ENCODE assay signal across 16 cellular contexts in genomic region chr22:41343717-41344116, GRCh38. TPM values are rescaled to one million over a fixed set of nuclear protein-coding genes. Genes with fewer than 3 reads are reported as not detected.
DNase-seq lines count a peak whose midpoint lies in the region; ATAC-seq, FAIRE-seq and TF ChIP-seq lines count a peak whose summit lies in the region.
"Had no signal": no experiment of that assay in that cellular context is flagged by ENCODE, and none has a peak within 500 bp of the region (broad histone marks: within the 10 kb centered on the region; RNA-seq: fewer than 3 reads in every experiment).

No MANE protein-coding gene starts in this region.

- TF ChIP-seq RAD21 in HepG2 (CRISPR knock-in tag; IDR thresholded peaks at IDR 0.05): no peak

- H3K9me3 Mint-ChIP-seq in WTC11: no peaks in the 10 kb centered on the region
- H3K9me3 Mint-ChIP-seq: CD8-positive, alpha-beta memory T cell; GM23338 had no signal

- H3K4me2 ChIP-seq in HepG2 (ENCODE audit: low read depth, low read length) (no peak overlapping the region), osteoblast (ENCODE audit: insufficient read depth, low read length) (no peak overlapping the region)
- H3K4me2 ChIP-seq: BLaER1, GM23338 had no signal

- H3K27me3 ChIP-seq in HepG2 (ENCODE audit: control insufficient read depth in 1 of 2, insufficient read depth in 2 of 2, low read length in 2 of 2) (no peaks in the 10 kb centered on the region), osteoblast (ENCODE audit: insufficient read depth, low read length) (no peaks in the 10 kb centered on the region), left ventricle myocardium inferior (ENCODE audit: low read depth) (no peaks in the 10 kb centered on the region)
- H3K27me3 ChIP-seq: BLaER1 had no signal

- in situ Hi-C loops in HepG2 (cut with HindIII; ENCODE audit: extremely low pct_ligation_motif_present, low pct_unique_long_range_greater_than_20kb): no loop called here

- no peak for TF ChIP-seq EP300 in HepG2 (IDR thresholded peaks at IDR 0.05; ENCODE audit: low read depth in 2 of 2, low read length in 2 of 2)
- TF ChIP-seq EP300 in HepG2 (CRISPR knock-in tag; IDR thresholded peaks at IDR 0.05; ENCODE audit: borderline replicate concordance): no peak

- no peak for FAIRE-seq in HepG2 (lab: Jason Lieb, UNC)
- FAIRE-seq: K562 had no signal

- H3K4me1 ChIP-seq in HepG2 (ENCODE audit: insufficient read depth, low read length) (peaks cover 14% of the 10 kb centered on the region), osteoblast (ENCODE audit: insufficient read depth, low read length) (no peaks in the 10 kb centered on the region), left ventricle myocardium inferior (peaks cover 15% of the 10 kb centered on the region)
- H3K4me1 ChIP-seq: BLaER1, HAP-1 had no signal

- BruUV-seq in HepG2 (replicated peaks; lab: Mats Ljungman, UMichigan): no TSS peak

- POLR2A ChIA-PET in WTC11 (lab: Charles Lee) (interaction anchor here (0.6 kb wide), 2 partner anchors 15 to 59 kb away, joined by 3 to 4 read pairs; no protein-coding TSS in a partner anchor), HepG2 (lab: Yijun Ruan, JAX) (interaction anchor here (1.9 kb wide), 1 partner anchor 37 kb away, joined by 8 read pairs; the partner anchor contains the start of gene TEF)

- H3K4me3 ChIP-seq in HepG2 (replicated peaks in 1 of 3; ENCODE audit: insufficient read depth in 1 of 3, low read depth in 2 of 3, low read length in 3 of 3): no peak overlapping the region
- no peak overlapping the region for H3K4me3 ChIP-seq in osteoblast (ENCODE audit: insufficient read depth, low read length)
- no peak overlapping the region for H3K4me3 ChIP-seq in left ventricle myocardium inferior
- H3K4me3 ChIP-seq: BLaER1, GM23338, HAP-1, K562 had no signal

- no peaks in the 10 kb centered on the region for H3K27me3 Mint-ChIP-seq in WTC11 (ENCODE audit: low read depth)
- H3K27me3 Mint-ChIP-seq: CD8-positive, alpha-beta memory T cell had no signal

- TF ChIP-seq CTCF in WTC11 (IDR thresholded peaks at IDR 0.05): no peak
- TF ChIP-seq CTCF in HepG2 (CRISPR knock-in tag; IDR thresholded peaks at IDR 0.05): no peak
- TF ChIP-seq CTCF in osteoblast (IDR thresholded peaks at IDR 0.05; ENCODE audit: extremely low read depth, low read depth, low read length): no peak
- TF ChIP-seq CTCF in left ventricle myocardium inferior (IDR thresholded peaks at IDR 0.05; ENCODE audit: borderline replicate concordance): no peak

- peak overlapping the region; percentile 38 for H3K27ac ChIP-seq in HepG2 (ENCODE audit: extremely low read length, insufficient read depth, low read length)
- no peak overlapping the region for H3K27ac ChIP-seq in osteoblast (ENCODE audit: low read depth, low read length)
- H3K27ac ChIP-seq in left ventricle myocardium inferior (replicated peaks): no peak overlapping the region
- H3K27ac ChIP-seq: BLaER1 had no signal

- CTCF ChIA-PET in WTC11 (lab: Charles Lee): interaction anchor here (0.5 to 1.3 kb wide), 3 partner anchors 24 to 183 kb away, joined by 3 to 4 read pairs (median 3); no protein-coding TSS in a partner anchor
- CTCF ChIA-PET in HepG2 (lab: Yijun Ruan, JAX; ENCODE audit: low intra/inter-chr PET ratio, low total read pairs): no interaction called here

- peak overlapping the region; percentile 60; the same call in 1 of the 2 replicates for H3K27ac Mint-ChIP-seq in WTC11
- H3K27ac Mint-ChIP-seq: GM23338 had no signal

- ATAC-seq in WTC11 (no peak), HepG2 (peak; percentile 7; the same call in 1 of the 3 replicates)
- ATAC-seq: GM23338, K562 had no signal

- WGBS in HepG2 (ENCODE audit: low lambda C conversion rate): 90% methylated on average over 7 of the region's 9 CpGs

- no peak overlapping the region for H3K4me3 Mint-ChIP-seq in WTC11
- H3K4me3 Mint-ChIP-seq: CD8-positive, alpha-beta memory T cell; GM23338 had no signal

- H2AFZ ChIP-seq in HepG2 (ENCODE audit: low read length) (no peak overlapping the region), osteoblast (ENCODE audit: low read length) (no peak overlapping the region)
- H2AFZ ChIP-seq: GM23338 had no signal

- peaks cover 51 to 80% of the 10 kb centered on the region in 2 experiments for H3K36me3 ChIP-seq in HepG2 (replicated peaks in 1 of 2; ENCODE audit: control insufficient read depth in 1 of 2, insufficient read depth in 2 of 2, low read length in 2 of 2)
- peaks cover 61% of the 10 kb centered on the region for H3K36me3 ChIP-seq in osteoblast (ENCODE audit: insufficient read depth, low read length)
- H3K36me3 ChIP-seq in left ventricle myocardium inferior: peaks cover 90% of the 10 kb centered on the region

- DNase-seq in EH (ENCODE audit: low read depth) (peak; percentile 9), WTC11 (ENCODE audit: low spot score) (no peak), HepG2 (ENCODE audit: low spot score) (no peak), osteoblast (ENCODE audit: insufficient read length, low spot score, missing footprints) (peak; percentile 68), HuH-7 (ENCODE audit: low spot score) (no peak), left ventricle myocardium inferior (no peak), germinal center (ENCODE audit: low spot score) (no peak)
- DNase-seq: 8988T; AML-193; Caco-2; CD8-positive, alpha-beta memory T cell; DND-41 had no signal

- intact Hi-C loops in HepG2 (cut with micrococcal nuclease; ENCODE audit: unreplicated experiment): no loop called here
- intact Hi-C loops in left ventricle myocardium inferior (cut with micrococcal nuclease): no loop called here

- H4K20me1 ChIP-seq in HepG2 (ENCODE audit: insufficient read depth, low read length): no peaks in the 10 kb centered on the region
- peaks cover 7% of the 10 kb centered on the region for H4K20me1 ChIP-seq in osteoblast (ENCODE audit: insufficient read depth, low read length)

- H3K9ac ChIP-seq in HepG2 (ENCODE audit: insufficient read depth, low read depth, low read length): no peak overlapping the region
- H3K9ac ChIP-seq: BLaER1 had no signal

- H3K36me3 Mint-ChIP-seq in WTC11: peaks cover 18% of the 10 kb centered on the region

- H3K79me2 ChIP-seq in HepG2 (ENCODE audit: insufficient read depth, low read length) (no peaks in the 10 kb centered on the region), osteoblast (ENCODE audit: insufficient read depth, low read length) (no peaks in the 10 kb centered on the region)

- TF ChIP-seq POLR2A in HepG2 (IDR thresholded peaks at IDR 0.05; ENCODE audit: insufficient read depth in 1 of 2, low read depth in 2 of 2, low read length in 2 of 2): no peak

- H3K4me1 Mint-ChIP-seq in WTC11: no peaks in the 10 kb centered on the region
- H3K4me1 Mint-ChIP-seq: CD8-positive, alpha-beta memory T cell; GM23338 had no signal

- H3K9me3 ChIP-seq in HepG2 (ENCODE audit: low read length) (no peaks in the 10 kb centered on the region), osteoblast (ENCODE audit: low read depth, low read length) (no peaks in the 10 kb centered on the region), left ventricle myocardium inferior (replicated peaks) (no peaks in the 10 kb centered on the region)
- H3K9me3 ChIP-seq: BLaER1, Caco-2, HAP-1 had no signal

RNA-seq across cellular contexts. Expression of gene TEF, which starts 38.0 kb away (rescaled TPM):
- 9.8 to 12.0 TPM (median 10.2 TPM) in 3 replicates for total RNA-seq in WTC11 (2021)
- 7.6 and 8.2 TPM in 2 replicates for total RNA-seq in HepG2 (2016; rRNA removed; fragmentation: Illumina TruSeq; extraction: Trizol)
- 1.2 and 1.4 TPM in 2 replicates for total RNA-seq in HepG2 (2016; cell fraction: cytosol; rRNA removed; fragmentation: Illumina TruSeq; extraction: Trizol; ENCODE audit: low read depth)
- total RNA-seq in HepG2 (2016; cell fraction: insoluble cytoplasmic fraction; rRNA removed; fragmentation: Illumina TruSeq; extraction: Trizol): 6.8 and 7.9 TPM in 2 replicates
- 4.4 and 4.7 TPM in 2 replicates for total RNA-seq in HepG2 (2016; cell fraction: membrane; rRNA removed; fragmentation: Illumina TruSeq; extraction: Trizol)
- total RNA-seq in HepG2 (2016; cell fraction: nucleus; rRNA removed; fragmentation: Illumina TruSeq; extraction: Trizol): 4.9 and 6.0 TPM in 2 replicates
- 11.2 and 13.9 TPM in 2 replicates for polyA plus RNA-seq in HepG2 (2011; rRNA removed)
- 7.0 and 7.4 TPM in 2 replicates for polyA plus RNA-seq in HepG2 (2011; cell fraction: cytosol; rRNA removed)
- 11.3 and 13.2 TPM in 2 replicates for polyA plus RNA-seq in HepG2 (2011; cell fraction: nucleus; rRNA removed)
- 4.4 and 5.9 TPM in 2 replicates for polyA plus RNA-seq in HepG2 (2012)
- polyA plus RNA-seq in HepG2 (2016; cell fraction: cytosol; fragmentation: Illumina TruSeq; extraction: Trizol; ENCODE audit: low read depth): 0.47 and 0.59 TPM in 2 replicates
- 5.6 and 6.0 TPM in 2 replicates for polyA plus RNA-seq in HepG2 (2016; cell fraction: insoluble cytoplasmic fraction; fragmentation: Illumina TruSeq; extraction: Trizol; ENCODE audit: low read depth)
- polyA plus RNA-seq in HepG2 (2016; cell fraction: membrane; fragmentation: Illumina TruSeq; extraction: Trizol; ENCODE audit: low read depth): 2.1 and 2.3 TPM in 2 replicates
- 7.1 and 7.2 TPM in 2 replicates for polyA plus RNA-seq in HepG2 (2016; cell fraction: nucleus; fragmentation: Illumina TruSeq; extraction: Trizol; ENCODE audit: insufficient read depth, low read depth)
- 7.9 and 26.0 TPM in 2 replicates for polyA minus RNA-seq in HepG2 (2011; rRNA and poly(A)+ RNA removed; ENCODE audit: low replicate concordance)
- polyA minus RNA-seq in HepG2 (2011; cell fraction: cytosol; rRNA and poly(A)+ RNA removed): 7.2 and 7.3 TPM in 2 replicates
- polyA minus RNA-seq in HepG2 (2011; cell fraction: nucleus; rRNA and poly(A)+ RNA removed): 4.7 and 5.0 TPM in 2 replicates
- total RNA-seq in osteoblast: 17.4 and 18.3 TPM in 2 replicates
- 20.1 TPM for total RNA-seq in left ventricle myocardium inferior

RNA-seq across cellular contexts. Expression of gene ZC3H7B, which starts 42.4 kb away (rescaled TPM):
- total RNA-seq in WTC11 (2021) (61.6 to 64.7 TPM (median 64.7 TPM) in 3 replicates), HepG2 (2016; rRNA removed; fragmentation: Illumina TruSeq; extraction: Trizol) (30.6 and 37.2 TPM in 2 replicates), osteoblast (43.6 and 53.6 TPM in 2 replicates), left ventricle myocardium inferior (39.1 TPM)
- 3.6 and 4.3 TPM in 2 replicates for total RNA-seq in HepG2 (2016; cell fraction: cytosol; rRNA removed; fragmentation: Illumina TruSeq; extraction: Trizol; ENCODE audit: low read depth)
- total RNA-seq in HepG2 (2016; cell fraction: insoluble cytoplasmic fraction; rRNA removed; fragmentation: Illumina TruSeq; extraction: Trizol): 25.9 and 37.4 TPM in 2 replicates
- total RNA-seq in HepG2 (2016; cell fraction: membrane; rRNA removed; fragmentation: Illumina TruSeq; extraction: Trizol): 19.5 and 20.9 TPM in 2 replicates
- 24.4 and 29.2 TPM in 2 replicates for total RNA-seq in HepG2 (2016; cell fraction: nucleus; rRNA removed; fragmentation: Illumina TruSeq; extraction: Trizol)
- polyA plus RNA-seq in HepG2 (2011; rRNA removed): 26.4 and 36.2 TPM in 2 replicates
- 17.5 and 23.0 TPM in 2 replicates for polyA plus RNA-seq in HepG2 (2011; cell fraction: cytosol; rRNA removed)
- polyA plus RNA-seq in HepG2 (2011; cell fraction: nucleus; rRNA removed): 61.9 and 71.8 TPM in 2 replicates
- polyA plus RNA-seq in HepG2 (2012): 29.1 and 32.8 TPM in 2 replicates
- polyA plus RNA-seq in HepG2 (2016; cell fraction: cytosol; fragmentation: Illumina TruSeq; extraction: Trizol; ENCODE audit: low read depth): 2.2 and 2.6 TPM in 2 replicates
- 29.8 and 37.7 TPM in 2 replicates for polyA plus RNA-seq in HepG2 (2016; cell fraction: insoluble cytoplasmic fraction; fragmentation: Illumina TruSeq; extraction: Trizol; ENCODE audit: low read depth)
- 11.2 and 13.2 TPM in 2 replicates for polyA plus RNA-seq in HepG2 (2016; cell fraction: membrane; fragmentation: Illumina TruSeq; extraction: Trizol; ENCODE audit: low read depth)
- polyA plus RNA-seq in HepG2 (2016; cell fraction: nucleus; fragmentation: Illumina TruSeq; extraction: Trizol; ENCODE audit: insufficient read depth, low read depth): 57.8 and 58.1 TPM in 2 replicates
- 22.0 and 41.9 TPM in 2 replicates for polyA minus RNA-seq in HepG2 (2011; rRNA and poly(A)+ RNA removed; ENCODE audit: low replicate concordance)
- 19.4 and 19.8 TPM in 2 replicates for polyA minus RNA-seq in HepG2 (2011; cell fraction: cytosol; rRNA and poly(A)+ RNA removed)
- 14.5 and 18.0 TPM in 2 replicates for polyA minus RNA-seq in HepG2 (2011; cell fraction: nucleus; rRNA and poly(A)+ RNA removed)

RNA-seq across cellular contexts. Expression of gene RANGAP1, which starts 57.7 kb away (rescaled TPM):
- 144 to 160 TPM (median 151 TPM) in 3 replicates for total RNA-seq in WTC11 (2021)
- total RNA-seq in HepG2 (2016; rRNA removed; fragmentation: Illumina TruSeq; extraction: Trizol): 71.7 and 83.9 TPM in 2 replicates
- total RNA-seq in HepG2 (2016; cell fraction: cytosol; rRNA removed; fragmentation: Illumina TruSeq; extraction: Trizol; ENCODE audit: low read depth): 10.6 and 11.9 TPM in 2 replicates
- 66.9 and 83.1 TPM in 2 replicates for total RNA-seq in HepG2 (2016; cell fraction: insoluble cytoplasmic fraction; rRNA removed; fragmentation: Illumina TruSeq; extraction: Trizol)
- 28.4 and 30.2 TPM in 2 replicates for total RNA-seq in HepG2 (2016; cell fraction: membrane; rRNA removed; fragmentation: Illumina TruSeq; extraction: Trizol)
- 45.7 and 49.7 TPM in 2 replicates for total RNA-seq in HepG2 (2016; cell fraction: nucleus; rRNA removed; fragmentation: Illumina TruSeq; extraction: Trizol)
- polyA plus RNA-seq in HepG2 (2011; rRNA removed): 51.8 and 53.8 TPM in 2 replicates
- 40.4 and 58.2 TPM in 2 replicates for polyA plus RNA-seq in HepG2 (2011; cell fraction: cytosol; rRNA removed)
- 108 and 147 TPM in 2 replicates for polyA plus RNA-seq in HepG2 (2011; cell fraction: nucleus; rRNA removed)
- polyA plus RNA-seq in HepG2 (2012): 34.5 and 50.8 TPM in 2 replicates
- 5.9 TPM in 2 replicates for polyA plus RNA-seq in HepG2 (2016; cell fraction: cytosol; fragmentation: Illumina TruSeq; extraction: Trizol; ENCODE audit: low read depth)
- 56.5 and 66.2 TPM in 2 replicates for polyA plus RNA-seq in HepG2 (2016; cell fraction: insoluble cytoplasmic fraction; fragmentation: Illumina TruSeq; extraction: Trizol; ENCODE audit: low read depth)
- polyA plus RNA-seq in HepG2 (2016; cell fraction: membrane; fragmentation: Illumina TruSeq; extraction: Trizol; ENCODE audit: low read depth): 13.7 and 14.7 TPM in 2 replicates
- polyA plus RNA-seq in HepG2 (2016; cell fraction: nucleus; fragmentation: Illumina TruSeq; extraction: Trizol; ENCODE audit: insufficient read depth, low read depth): 86.6 and 97.6 TPM in 2 replicates
- polyA minus RNA-seq in HepG2 (2011; rRNA and poly(A)+ RNA removed; ENCODE audit: low replicate concordance): 97.7 and 166 TPM in 2 replicates
- polyA minus RNA-seq in HepG2 (2011; cell fraction: cytosol; rRNA and poly(A)+ RNA removed): 35.8 and 36.2 TPM in 2 replicates
- polyA minus RNA-seq in HepG2 (2011; cell fraction: nucleus; rRNA and poly(A)+ RNA removed): 23.8 and 25.0 TPM in 2 replicates
- 29.8 and 31.8 TPM in 2 replicates for total RNA-seq in osteoblast
- 36.4 TPM for total RNA-seq in left ventricle myocardium inferior

Comparison
In these comparisons a context has a peak if more than half of its experiments do, and no peak if none do; other contexts are left out.
1. DNase-seq: peak in EH (single experiment) and osteoblast (single experiment); none in WTC11 (single experiment), HepG2 (single experiment), HuH-7 (single experiment), left ventricle myocardium inferior (single experiment) and germinal center (single experiment).